Comparison of ENCODE assay signal across 8 cellular contexts in genomic region chr7:26865094-26865388, GRCh38. TPM values are rescaled to one million over a fixed set of nuclear protein-coding genes. Genes with fewer than 3 reads are reported as not detected.
A peak's percentile ranks its signal among the peaks of the same experiment; 100 is the strongest.
DNase-seq lines count a peak whose midpoint lies in the region; ATAC-seq and TF ChIP-seq lines count a peak whose summit lies in the region.

No MANE protein-coding gene starts in this region.

- no peak for TF ChIP-seq POLR2A in breast epithelium (IDR thresholded peaks at IDR 0.05)

- no peak for DNase-seq in GM12865 (ENCODE audit: low read depth)
- DNase-seq in breast epithelium (ENCODE audit: low spot score in 2 of 2), result peak in 1 of 2 donors; percentile 55
- peak; percentile 75 to 77 for DNase-seq in left colon
- peak in 11 of 49 donors; percentile 31 to 74 (median 43) for DNase-seq in substantia nigra (lab: John Stamatoyannopoulos, UW)
- no peak for DNase-seq in H4 (ENCODE audit: low spot score)
- no peak for DNase-seq in GF-D8 (lab: John Stamatoyannopoulos, UW)

- no peaks in the 10 kb centered on the region for H3K36me3 ChIP-seq in HUES6 (ENCODE audit: control insufficient read depth, insufficient read depth, low read length)
- H3K36me3 ChIP-seq in breast epithelium, result no peaks in the 10 kb centered on the region

- H3K4me3 ChIP-seq in GM12865 (ENCODE audit: low read depth, low read length) (peak overlapping the region; percentile 85), HUES6 (ENCODE audit: low read depth, low read length) (peak overlapping the region; percentile 69), breast epithelium (peak overlapping the region; percentile 78 to 91 (median 82))

- intact Hi-C loops in breast epithelium (cut with DNase I; ENCODE audit: low total_unique reads) (no loop called here), left colon (cut with DNase I, micrococcal nuclease) (no loop called here)

- TF ChIP-seq CTCF in GM12865 (IDR thresholded peaks at IDR 0.05; ENCODE audit: insufficient read depth, low read depth, low read length, missing control alignments) (no peak), breast epithelium (IDR thresholded peaks at IDR 0.05) (no peak)

- H3K9ac ChIP-seq in HUES6 (ENCODE audit: low read length), result peak overlapping the region; percentile 77

- H3K27me3 ChIP-seq in HUES6 (ENCODE audit: control insufficient read depth, insufficient read depth, low read length) (peaks cover 15% of the 10 kb centered on the region; the same call in 1 of the 2 replicates), breast epithelium (no peaks in the 10 kb centered on the region)

- H3K4me1 ChIP-seq in HUES6 (ENCODE audit: control insufficient read depth, insufficient read depth, low read length) (peaks cover 4% of the 10 kb centered on the region; the same call in 1 of the 2 replicates), breast epithelium (no peaks in the 10 kb centered on the region)

- ATAC-seq in GM21529 (IDR thresholded peaks at IDR 0.05; ENCODE audit: unreplicated experiment), result peak; percentile 39
- ATAC-seq in left colon, result peak; percentile 34

- H3K9me3 ChIP-seq in HUES6 (ENCODE audit: control insufficient read depth, insufficient read depth, low read depth, low read length) (no peaks in the 10 kb centered on the region), breast epithelium (no peaks in the 10 kb centered on the region)

- peak overlapping the region; percentile 54; the same call in 1 of the 2 replicates for H3K27ac ChIP-seq in HUES6 (ENCODE audit: low read depth, low read length)
- peak overlapping the region; percentile 95 to 97 for H3K27ac ChIP-seq in breast epithelium
- H3K27ac ChIP-seq in substantia nigra (ENCODE audit: low read depth, low read length, poor library complexity, severe bottlenecking), result peak overlapping the region; percentile 51

RNA-seq across cellular contexts. Expression of gene SKAP2, which starts 0.7 kb away (rescaled TPM):
- total RNA-seq in breast epithelium (10 to 100 TPM; 26.5 to 46.5 (median 35.7) TPM), left colon (10 to 100 TPM; 39.3 to 46.6 TPM)
- total RNA-seq in H4 (2014; rRNA removed; shearing (Covaris generic)), result 42.4 and 55.7 TPM in 2 replicates

Comparison
In these comparisons a context has a peak if more than half of its experiments do, and no peak if none do; other contexts are left out.
1. DNase-seq: peak in left colon (2 of 2); none in GM12865 (single experiment), H4 (single experiment) and GF-D8 (single experiment).
2. Peak in every context shown above with its lines, with median percentiles within 50 percentile points of each other: H3K4me3 ChIP-seq and H3K27ac ChIP-seq.